8 cellular contexts compared by ENCODE assay signal in genomic region chr12:57837779-57838562, GRCh38. TPM values are rescaled to one million over a fixed set of nuclear protein-coding genes. Genes with fewer than 3 reads are reported as not detected.
A peak's percentile ranks its signal among the peaks of the same experiment; 100 is the strongest.
DNase-seq lines count a peak whose midpoint lies in the region; ATAC-seq and TF ChIP-seq lines count a peak whose summit lies in the region.

No MANE protein-coding gene starts in this region.

- WGBS in hepatocyte (ENCODE audit: low lambda C conversion rate, missing lambda C conversion rate), result 44% methylated on average over 5 of the region's 5 CpGs
- WGBS in suprapubic skin, result 9% methylated on average over 5 of the region's 5 CpGs

- H3K9ac ChIP-seq in adipocyte (ENCODE audit: low read length), result peak overlapping the region; percentile 21

- no peak overlapping the region for H3K4me3 ChIP-seq in GM12865 (ENCODE audit: low read depth, low read length)
- H3K4me3 ChIP-seq in adipocyte (ENCODE audit: low read length), result peak overlapping the region; percentile 47
- H3K4me3 ChIP-seq in hepatocyte, result no peak overlapping the region
- H3K4me3 ChIP-seq in suprapubic skin, result peak overlapping the region; percentile 30

- H3K27me3 ChIP-seq in adipocyte (replicated peaks; ENCODE audit: control insufficient read depth, insufficient read depth, low read length) (no peaks in the 10 kb centered on the region), hepatocyte (no peaks in the 10 kb centered on the region), suprapubic skin (no peaks in the 10 kb centered on the region)

- no peaks in the 10 kb centered on the region for H3K9me2 ChIP-seq in hepatocyte (replicated peaks; ENCODE audit: insufficient read depth)

- TF ChIP-seq CTCF in GM12865 (IDR thresholded peaks at IDR 0.05; ENCODE audit: insufficient read depth, low read depth, low read length, missing control alignments), result no peak
- no peak for TF ChIP-seq CTCF in hepatocyte (IDR thresholded peaks at IDR 0.05; ENCODE audit: poor library complexity)
- TF ChIP-seq CTCF in suprapubic skin (IDR thresholded peaks at IDR 0.05), result no peak

- no peak for TF ChIP-seq POLR2A in suprapubic skin (IDR thresholded peaks at IDR 0.05)

- no peak for ATAC-seq in GM21367 (IDR thresholded peaks at IDR 0.05; ENCODE audit: unreplicated experiment)

- no peaks in the 10 kb centered on the region for H3K9me3 ChIP-seq in adipocyte (ENCODE audit: control insufficient read depth, low read length)
- H3K9me3 ChIP-seq in hepatocyte (ENCODE audit: low read depth), result no peaks in the 10 kb centered on the region
- no peaks in the 10 kb centered on the region for H3K9me3 ChIP-seq in suprapubic skin

- H3K36me3 ChIP-seq in adipocyte (ENCODE audit: control insufficient read depth, insufficient read depth, low read length, severe bottlenecking), result no peaks in the 10 kb centered on the region
- no peaks in the 10 kb centered on the region for H3K36me3 ChIP-seq in hepatocyte (replicated peaks; ENCODE audit: insufficient read depth, low read depth)
- no peaks in the 10 kb centered on the region for H3K36me3 ChIP-seq in suprapubic skin

- H3K4me2 ChIP-seq in hepatocyte, result peak overlapping the region; percentile 91

- H4K20me1 ChIP-seq in hepatocyte (ENCODE audit: insufficient read depth, poor library complexity, severe bottlenecking), result peaks cover 100% of the 10 kb centered on the region

- no peak overlapping the region for H2AFZ ChIP-seq in hepatocyte

- H3K4me1 ChIP-seq in adipocyte (ENCODE audit: control insufficient read depth, insufficient read depth, low read length) (peaks cover 94% of the 10 kb centered on the region), hepatocyte (ENCODE audit: insufficient read depth) (peaks cover 95% of the 10 kb centered on the region), suprapubic skin (peaks cover 100% of the 10 kb centered on the region)

- DNase-seq in GM12865 (ENCODE audit: low read depth) (peak; percentile 48), M059J (ENCODE audit: low read depth) (peak; percentile 76), adipocyte (ENCODE audit: low read depth) (peak; percentile 64), hepatocyte (ENCODE audit: low spot score) (peak; percentile 54), suprapubic skin (ENCODE audit: low spot score in 2 of 2) (no peak), DMS153 (lab: John Stamatoyannopoulos, UW) (no peak)
- DNase-seq in stimulated activated CD4-positive, alpha-beta T cell treated with anti-CD3 and anti-CD28 coated beads, Interleukin-4, amount 100 ng/mL, for 4 hours, result no peak

- TF ChIP-seq EP300 in suprapubic skin (IDR thresholded peaks at IDR 0.05), result no peak

- peaks cover 100% of the 10 kb centered on the region for H3K79me2 ChIP-seq in hepatocyte

- peak overlapping the region; percentile 57 for H3K27ac ChIP-seq in hepatocyte
- H3K27ac ChIP-seq in suprapubic skin, result peak overlapping the region; percentile 26

RNA-seq across cellular contexts. Expression of gene CTDSP2, which starts 8.6 kb away (rescaled TPM):
- total RNA-seq in M059J (2014; rRNA removed; shearing (Covaris generic)), result 37.3 and 44.2 TPM in 2 replicates
- 96.8 and 107 TPM in 2 replicates for total RNA-seq in hepatocyte
- polyA plus RNA-seq in hepatocyte, result 59.3 and 75.9 TPM in 2 replicates
- total RNA-seq in suprapubic skin, result 100 to 1,000 TPM; 147 to 240 (median 215) TPM

RNA-seq across cellular contexts. Expression of gene AVIL, which starts 19.4 kb away (rescaled TPM):
- total RNA-seq in M059J (2014; rRNA removed; shearing (Covaris generic)), result 0.10 TPM in 1 of 2 replicates, not detected in the other
- 1.0 and 2.4 TPM in 2 replicates for total RNA-seq in hepatocyte
- 0.93 and 1.3 TPM in 2 replicates for polyA plus RNA-seq in hepatocyte
- 10 to 100 TPM in 2 of 4 donors, 1 to 10 TPM in 2; 4.7 to 96.5 (median 10.0) TPM for total RNA-seq in suprapubic skin

RNA-seq across cellular contexts. Expression of gene TSFM, which starts 55.4 kb away (rescaled TPM):
- 27.6 and 37.9 TPM in 2 replicates for total RNA-seq in M059J (2014; rRNA removed; shearing (Covaris generic))
- total RNA-seq in hepatocyte, result 15.7 and 25.9 TPM in 2 replicates
- polyA plus RNA-seq in hepatocyte, result 38.9 and 46.8 TPM in 2 replicates
- total RNA-seq in suprapubic skin, result 10 to 100 TPM; 19.6 to 35.4 (median 29.1) TPM

Comparison
In these comparisons a context has a peak if more than half of its experiments do, and no peak if none do; other contexts are left out.
1. DNase-seq: peak in GM12865 (single experiment), M059J (single experiment), adipocyte (single experiment) and hepatocyte (single experiment); none in suprapubic skin (0 of 2), DMS153 (single experiment) and stimulated activated CD4-positive, alpha-beta T cell treated with anti-CD3 and anti-CD28 coated beads, Interleukin-4, amount 100 ng/mL, for 4 hours (0 of 2).
2. H3K4me3 ChIP-seq: peak in adipocyte (single experiment) and suprapubic skin (single experiment); none in GM12865 (single experiment) and hepatocyte (single experiment).